Comparison of ENCODE assay signal across 1 cellular context in the genomic region with DNA sequence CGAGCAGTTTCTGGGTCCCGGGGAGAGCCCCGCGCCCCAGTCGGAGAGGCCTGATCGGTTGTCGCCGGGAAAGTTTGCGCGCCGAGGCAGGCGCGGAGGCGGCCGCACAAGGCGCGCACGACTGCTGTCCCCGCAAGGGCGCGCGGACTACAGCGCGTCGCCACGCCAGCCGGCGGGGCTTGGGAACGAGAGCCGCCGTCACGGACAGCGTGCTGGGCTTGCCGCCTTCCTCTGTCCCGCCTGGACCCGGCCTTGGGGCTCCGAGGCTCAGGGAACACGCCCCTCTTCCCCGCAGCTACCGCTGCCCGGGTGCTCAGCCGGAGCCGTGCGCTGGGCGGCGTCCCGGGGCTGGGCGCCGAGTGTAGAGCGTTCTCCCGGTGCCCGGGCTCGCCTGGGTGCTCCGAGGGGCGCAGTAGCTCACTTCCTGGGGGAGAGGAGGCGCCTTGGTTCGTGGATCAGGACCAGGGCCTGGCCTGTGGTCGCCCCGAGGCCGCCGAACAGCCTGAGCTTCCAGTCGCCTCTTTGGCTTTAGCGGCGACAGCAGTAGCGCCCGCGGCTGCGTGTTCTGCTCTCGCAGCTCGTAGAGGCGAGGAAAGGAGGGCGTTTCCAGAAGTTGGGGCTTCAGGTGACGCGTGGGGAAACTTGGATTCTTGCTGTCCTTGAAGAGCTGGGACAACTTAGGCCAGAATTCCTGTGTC.
TF ChIP-seq lines count a peak whose summit lies in the region.

No MANE protein-coding gene starts in this region.

TF ChIP-seq in HepG2, 621 proteins besides CTCF, POLR2A, EP300 and RAD21 (continued from another document and continues in another):
- TF ChIP-seq, protein P1, sequence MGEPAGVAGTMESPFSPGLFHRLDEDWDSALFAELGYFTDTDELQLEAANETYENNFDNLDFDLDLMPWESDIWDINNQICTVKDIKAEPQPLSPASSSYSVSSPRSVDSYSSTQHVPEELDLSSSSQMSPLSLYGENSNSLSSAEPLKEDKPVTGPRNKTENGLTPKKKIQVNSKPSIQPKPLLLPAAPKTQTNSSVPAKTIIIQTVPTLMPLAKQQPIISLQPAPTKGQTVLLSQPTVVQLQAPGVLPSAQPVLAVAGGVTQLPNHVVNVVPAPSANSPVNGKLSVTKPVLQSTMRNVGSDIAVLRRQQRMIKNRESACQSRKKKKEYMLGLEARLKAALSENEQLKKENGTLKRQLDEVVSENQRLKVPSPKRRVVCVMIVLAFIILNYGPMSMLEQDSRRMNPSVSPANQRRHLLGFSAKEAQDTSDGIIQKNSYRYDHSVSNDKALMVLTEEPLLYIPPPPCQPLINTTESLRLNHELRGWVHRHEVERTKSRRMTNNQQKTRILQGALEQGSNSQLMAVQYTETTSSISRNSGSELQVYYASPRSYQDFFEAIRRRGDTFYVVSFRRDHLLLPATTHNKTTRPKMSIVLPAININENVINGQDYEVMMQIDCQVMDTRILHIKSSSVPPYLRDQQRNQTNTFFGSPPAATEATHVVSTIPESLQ (CRISPR knock-in tag; conservative IDR thresholded peaks at IDR 0.05): no peak
- TF ChIP-seq ZNF3 (CRISPR knock-in tag; IDR thresholded peaks at IDR 0.05) (no peak), NFIC (IDR thresholded peaks at IDR 0.05; ENCODE audit: low read length) (no peak), HOXD1 (CRISPR knock-in tag; IDR thresholded peaks at IDR 0.05) (0 out of 2 replicates have a peak, but pooled peaks have one; percentile 23), KDM5B (CRISPR knock-in tag; IDR thresholded peaks at IDR 0.05; ENCODE audit: borderline replicate concordance) (peak; percentile 62; the same call in 1 of the 2 replicates), ZNF251 (CRISPR knock-in tag; IDR thresholded peaks at IDR 0.05) (no peak), ZNF292 (CRISPR knock-in tag; IDR thresholded peaks at IDR 0.05; ENCODE audit: borderline replicate concordance, low read depth) (no peak; the same call in 1 of the 2 replicates), ZNF879 (CRISPR knock-in tag; IDR thresholded peaks at IDR 0.05) (0 out of 2 replicates have a peak, but pooled peaks have one; percentile 61), EEA1 (CRISPR knock-in tag; IDR thresholded peaks at IDR 0.05; ENCODE audit: borderline replicate concordance) (no peak), ZFX (CRISPR knock-in tag; IDR thresholded peaks at IDR 0.05; ENCODE audit: low read depth) (peak; percentile 53; the same call in 1 of the 2 replicates), ATAD3A (CRISPR knock-in tag; IDR thresholded peaks at IDR 0.05) (no peak), NFKB2 (CRISPR knock-in tag; IDR thresholded peaks at IDR 0.05; ENCODE audit: borderline replicate concordance) (peak; percentile 73; the same call in 1 of the 2 replicates), CBFB (CRISPR knock-in tag; IDR thresholded peaks at IDR 0.05) (no peak), ZNF883 (CRISPR knock-in tag; IDR thresholded peaks at IDR 0.05; ENCODE audit: not compliant biosample characterization) (peak; percentile 87), MAFK (conservative IDR thresholded peaks at IDR 0.05 in 1 of 2, IDR thresholded peaks at IDR 0.05 in 1 of 2; ENCODE audit: low read length in 2 of 2) (no peak), ARHGAP35 (CRISPR knock-in tag; IDR thresholded peaks at IDR 0.05; ENCODE audit: borderline replicate concordance) (no peak), ADNP (CRISPR knock-in tag; IDR thresholded peaks at IDR 0.05) (no peak), HDAC2 (CRISPR knock-in tag; IDR thresholded peaks at IDR 0.05) (no peak), MTA1 (CRISPR knock-in tag; IDR thresholded peaks at IDR 0.05; ENCODE audit: borderline replicate concordance) (no peak), NFRKB (IDR thresholded peaks at IDR 0.05) (no peak), ESRRA (CRISPR knock-in tag; IDR thresholded peaks at IDR 0.05; ENCODE audit: low read depth) (no peak; the same call in 1 of the 2 replicates)
- TF ChIP-seq, protein P2, sequence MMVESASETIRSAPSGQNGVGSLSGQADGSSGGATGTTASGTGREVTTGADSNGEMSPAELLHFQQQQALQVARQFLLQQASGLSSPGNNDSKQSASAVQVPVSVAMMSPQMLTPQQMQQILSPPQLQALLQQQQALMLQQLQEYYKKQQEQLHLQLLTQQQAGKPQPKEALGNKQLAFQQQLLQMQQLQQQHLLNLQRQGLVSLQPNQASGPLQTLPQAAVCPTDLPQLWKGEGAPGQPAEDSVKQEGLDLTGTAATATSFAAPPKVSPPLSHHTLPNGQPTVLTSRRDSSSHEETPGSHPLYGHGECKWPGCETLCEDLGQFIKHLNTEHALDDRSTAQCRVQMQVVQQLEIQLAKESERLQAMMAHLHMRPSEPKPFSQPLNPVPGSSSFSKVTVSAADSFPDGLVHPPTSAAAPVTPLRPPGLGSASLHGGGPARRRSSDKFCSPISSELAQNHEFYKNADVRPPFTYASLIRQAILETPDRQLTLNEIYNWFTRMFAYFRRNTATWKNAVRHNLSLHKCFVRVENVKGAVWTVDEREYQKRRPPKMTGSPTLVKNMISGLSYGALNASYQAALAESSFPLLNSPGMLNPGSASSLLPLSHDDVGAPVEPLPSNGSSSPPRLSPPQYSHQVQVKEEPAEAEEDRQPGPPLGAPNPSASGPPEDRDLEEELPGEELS (CRISPR knock-in tag; IDR thresholded peaks at IDR 0.05): 0 out of 2 replicates have a peak, but pooled peaks have one; percentile 19
- TF ChIP-seq, protein P3, sequence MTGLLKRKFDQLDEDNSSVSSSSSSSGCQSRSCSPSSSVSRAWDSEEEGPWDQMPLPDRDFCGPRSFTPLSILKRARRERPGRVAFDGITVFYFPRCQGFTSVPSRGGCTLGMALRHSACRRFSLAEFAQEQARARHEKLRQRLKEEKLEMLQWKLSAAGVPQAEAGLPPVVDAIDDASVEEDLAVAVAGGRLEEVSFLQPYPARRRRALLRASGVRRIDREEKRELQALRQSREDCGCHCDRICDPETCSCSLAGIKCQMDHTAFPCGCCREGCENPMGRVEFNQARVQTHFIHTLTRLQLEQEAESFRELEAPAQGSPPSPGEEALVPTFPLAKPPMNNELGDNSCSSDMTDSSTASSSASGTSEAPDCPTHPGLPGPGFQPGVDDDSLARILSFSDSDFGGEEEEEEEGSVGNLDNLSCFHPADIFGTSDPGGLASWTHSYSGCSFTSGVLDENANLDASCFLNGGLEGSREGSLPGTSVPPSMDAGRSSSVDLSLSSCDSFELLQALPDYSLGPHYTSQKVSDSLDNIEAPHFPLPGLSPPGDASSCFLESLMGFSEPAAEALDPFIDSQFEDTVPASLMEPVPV (CRISPR knock-in tag; IDR thresholded peaks at IDR 0.05): no peak; the same call in 1 of the 2 replicates
- TF ChIP-seq, protein P4, sequence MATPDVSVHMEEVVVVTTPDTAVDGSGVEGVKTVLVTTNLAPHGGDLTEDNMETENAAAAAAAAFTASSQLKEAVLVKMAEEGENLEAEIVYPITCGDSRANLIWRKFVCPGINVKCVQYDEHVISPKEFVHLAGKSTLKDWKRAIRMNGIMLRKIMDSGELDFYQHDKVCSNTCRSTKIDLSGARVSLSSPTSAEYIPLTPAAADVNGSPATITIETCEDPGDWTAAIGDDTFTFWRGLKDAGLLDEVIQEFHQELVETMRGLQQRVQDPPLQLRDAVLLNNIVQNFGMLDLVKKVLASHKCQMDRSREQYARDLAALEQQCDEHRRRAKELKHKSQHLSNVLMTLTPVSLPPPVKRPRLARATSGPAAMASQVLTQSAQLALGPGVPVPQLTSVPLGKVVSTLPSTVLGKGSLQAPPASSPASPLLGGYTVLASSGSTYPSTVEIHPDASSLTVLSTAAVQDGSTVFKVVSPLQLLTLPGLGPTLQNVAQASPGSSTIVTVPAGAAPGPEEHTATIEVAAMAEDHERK (CRISPR knock-in tag; IDR thresholded peaks at IDR 0.05; ENCODE audit: low read depth): no peak
- TF ChIP-seq, protein P5, sequence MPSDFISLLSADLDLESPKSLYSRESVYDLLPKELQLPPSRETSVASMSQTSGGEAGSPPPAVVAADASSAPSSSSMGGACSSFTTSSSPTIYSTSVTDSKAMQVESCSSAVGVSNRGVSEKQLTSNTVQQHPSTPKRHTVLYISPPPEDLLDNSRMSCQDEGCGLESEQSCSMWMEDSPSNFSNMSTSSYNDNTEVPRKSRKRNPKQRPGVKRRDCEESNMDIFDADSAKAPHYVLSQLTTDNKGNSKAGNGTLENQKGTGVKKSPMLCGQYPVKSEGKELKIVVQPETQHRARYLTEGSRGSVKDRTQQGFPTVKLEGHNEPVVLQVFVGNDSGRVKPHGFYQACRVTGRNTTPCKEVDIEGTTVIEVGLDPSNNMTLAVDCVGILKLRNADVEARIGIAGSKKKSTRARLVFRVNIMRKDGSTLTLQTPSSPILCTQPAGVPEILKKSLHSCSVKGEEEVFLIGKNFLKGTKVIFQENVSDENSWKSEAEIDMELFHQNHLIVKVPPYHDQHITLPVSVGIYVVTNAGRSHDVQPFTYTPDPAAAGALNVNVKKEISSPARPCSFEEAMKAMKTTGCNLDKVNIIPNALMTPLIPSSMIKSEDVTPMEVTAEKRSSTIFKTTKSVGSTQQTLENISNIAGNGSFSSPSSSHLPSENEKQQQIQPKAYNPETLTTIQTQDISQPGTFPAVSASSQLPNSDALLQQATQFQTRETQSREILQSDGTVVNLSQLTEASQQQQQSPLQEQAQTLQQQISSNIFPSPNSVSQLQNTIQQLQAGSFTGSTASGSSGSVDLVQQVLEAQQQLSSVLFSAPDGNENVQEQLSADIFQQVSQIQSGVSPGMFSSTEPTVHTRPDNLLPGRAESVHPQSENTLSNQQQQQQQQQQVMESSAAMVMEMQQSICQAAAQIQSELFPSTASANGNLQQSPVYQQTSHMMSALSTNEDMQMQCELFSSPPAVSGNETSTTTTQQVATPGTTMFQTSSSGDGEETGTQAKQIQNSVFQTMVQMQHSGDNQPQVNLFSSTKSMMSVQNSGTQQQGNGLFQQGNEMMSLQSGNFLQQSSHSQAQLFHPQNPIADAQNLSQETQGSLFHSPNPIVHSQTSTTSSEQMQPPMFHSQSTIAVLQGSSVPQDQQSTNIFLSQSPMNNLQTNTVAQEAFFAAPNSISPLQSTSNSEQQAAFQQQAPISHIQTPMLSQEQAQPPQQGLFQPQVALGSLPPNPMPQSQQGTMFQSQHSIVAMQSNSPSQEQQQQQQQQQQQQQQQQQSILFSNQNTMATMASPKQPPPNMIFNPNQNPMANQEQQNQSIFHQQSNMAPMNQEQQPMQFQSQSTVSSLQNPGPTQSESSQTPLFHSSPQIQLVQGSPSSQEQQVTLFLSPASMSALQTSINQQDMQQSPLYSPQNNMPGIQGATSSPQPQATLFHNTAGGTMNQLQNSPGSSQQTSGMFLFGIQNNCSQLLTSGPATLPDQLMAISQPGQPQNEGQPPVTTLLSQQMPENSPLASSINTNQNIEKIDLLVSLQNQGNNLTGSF (CRISPR knock-in tag; IDR thresholded peaks at IDR 0.05): peak; percentile 82; the same call in 1 of the 2 replicates
- TF ChIP-seq, protein P6, sequence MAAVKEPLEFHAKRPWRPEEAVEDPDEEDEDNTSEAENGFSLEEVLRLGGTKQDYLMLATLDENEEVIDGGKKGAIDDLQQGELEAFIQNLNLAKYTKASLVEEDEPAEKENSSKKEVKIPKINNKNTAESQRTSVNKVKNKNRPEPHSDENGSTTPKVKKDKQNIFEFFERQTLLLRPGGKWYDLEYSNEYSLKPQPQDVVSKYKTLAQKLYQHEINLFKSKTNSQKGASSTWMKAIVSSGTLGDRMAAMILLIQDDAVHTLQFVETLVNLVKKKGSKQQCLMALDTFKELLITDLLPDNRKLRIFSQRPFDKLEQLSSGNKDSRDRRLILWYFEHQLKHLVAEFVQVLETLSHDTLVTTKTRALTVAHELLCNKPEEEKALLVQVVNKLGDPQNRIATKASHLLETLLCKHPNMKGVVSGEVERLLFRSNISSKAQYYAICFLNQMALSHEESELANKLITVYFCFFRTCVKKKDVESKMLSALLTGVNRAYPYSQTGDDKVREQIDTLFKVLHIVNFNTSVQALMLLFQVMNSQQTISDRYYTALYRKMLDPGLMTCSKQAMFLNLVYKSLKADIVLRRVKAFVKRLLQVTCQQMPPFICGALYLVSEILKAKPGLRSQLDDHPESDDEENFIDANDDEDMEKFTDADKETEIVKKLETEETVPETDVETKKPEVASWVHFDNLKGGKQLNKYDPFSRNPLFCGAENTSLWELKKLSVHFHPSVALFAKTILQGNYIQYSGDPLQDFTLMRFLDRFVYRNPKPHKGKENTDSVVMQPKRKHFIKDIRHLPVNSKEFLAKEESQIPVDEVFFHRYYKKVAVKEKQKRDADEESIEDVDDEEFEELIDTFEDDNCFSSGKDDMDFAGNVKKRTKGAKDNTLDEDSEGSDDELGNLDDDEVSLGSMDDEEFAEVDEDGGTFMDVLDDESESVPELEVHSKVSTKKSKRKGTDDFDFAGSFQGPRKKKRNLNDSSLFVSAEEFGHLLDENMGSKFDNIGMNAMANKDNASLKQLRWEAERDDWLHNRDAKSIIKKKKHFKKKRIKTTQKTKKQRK (IDR thresholded peaks at IDR 0.05; ENCODE audit: low read length): no peak
- TF ChIP-seq, protein P7, sequence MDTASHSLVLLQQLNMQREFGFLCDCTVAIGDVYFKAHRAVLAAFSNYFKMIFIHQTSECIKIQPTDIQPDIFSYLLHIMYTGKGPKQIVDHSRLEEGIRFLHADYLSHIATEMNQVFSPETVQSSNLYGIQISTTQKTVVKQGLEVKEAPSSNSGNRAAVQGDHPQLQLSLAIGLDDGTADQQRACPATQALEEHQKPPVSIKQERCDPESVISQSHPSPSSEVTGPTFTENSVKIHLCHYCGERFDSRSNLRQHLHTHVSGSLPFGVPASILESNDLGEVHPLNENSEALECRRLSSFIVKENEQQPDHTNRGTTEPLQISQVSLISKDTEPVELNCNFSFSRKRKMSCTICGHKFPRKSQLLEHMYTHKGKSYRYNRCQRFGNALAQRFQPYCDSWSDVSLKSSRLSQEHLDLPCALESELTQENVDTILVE (CRISPR knock-in tag; IDR thresholded peaks at IDR 0.05): no peak
- TF ChIP-seq, protein P8, sequence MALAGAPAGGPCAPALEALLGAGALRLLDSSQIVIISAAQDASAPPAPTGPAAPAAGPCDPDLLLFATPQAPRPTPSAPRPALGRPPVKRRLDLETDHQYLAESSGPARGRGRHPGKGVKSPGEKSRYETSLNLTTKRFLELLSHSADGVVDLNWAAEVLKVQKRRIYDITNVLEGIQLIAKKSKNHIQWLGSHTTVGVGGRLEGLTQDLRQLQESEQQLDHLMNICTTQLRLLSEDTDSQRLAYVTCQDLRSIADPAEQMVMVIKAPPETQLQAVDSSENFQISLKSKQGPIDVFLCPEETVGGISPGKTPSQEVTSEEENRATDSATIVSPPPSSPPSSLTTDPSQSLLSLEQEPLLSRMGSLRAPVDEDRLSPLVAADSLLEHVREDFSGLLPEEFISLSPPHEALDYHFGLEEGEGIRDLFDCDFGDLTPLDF (CRISPR knock-in tag; IDR thresholded peaks at IDR 0.05): peak; percentile 44; the same call in 1 of the 2 replicates
- TF ChIP-seq, protein P9, sequence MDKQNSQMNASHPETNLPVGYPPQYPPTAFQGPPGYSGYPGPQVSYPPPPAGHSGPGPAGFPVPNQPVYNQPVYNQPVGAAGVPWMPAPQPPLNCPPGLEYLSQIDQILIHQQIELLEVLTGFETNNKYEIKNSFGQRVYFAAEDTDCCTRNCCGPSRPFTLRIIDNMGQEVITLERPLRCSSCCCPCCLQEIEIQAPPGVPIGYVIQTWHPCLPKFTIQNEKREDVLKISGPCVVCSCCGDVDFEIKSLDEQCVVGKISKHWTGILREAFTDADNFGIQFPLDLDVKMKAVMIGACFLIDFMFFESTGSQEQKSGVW (CRISPR knock-in tag; IDR thresholded peaks at IDR 0.05; ENCODE audit: borderline replicate concordance): no peak
